Comparison of ENCODE assay signal across 22 cellular contexts in the genomic region with DNA sequence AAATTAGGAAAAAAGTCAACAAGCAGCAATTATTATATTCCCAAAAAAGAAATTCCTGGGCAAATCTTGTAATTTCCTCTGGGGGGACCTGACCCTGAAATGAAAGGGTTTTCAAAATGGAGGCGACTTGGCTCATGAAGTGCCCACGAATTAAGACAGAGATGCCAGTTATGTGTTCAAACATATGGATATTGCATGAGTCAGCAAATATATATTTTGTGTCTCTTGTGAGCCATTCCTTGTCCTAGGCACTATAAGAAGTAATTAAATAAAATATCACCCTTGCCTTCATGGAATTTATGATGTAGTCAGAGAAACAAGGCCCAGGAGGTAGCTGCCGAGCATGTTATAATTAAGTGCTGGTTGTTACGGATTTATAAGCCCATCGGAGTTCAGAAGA.
DNase-seq lines count a peak whose midpoint lies in the region; ATAC-seq, FAIRE-seq and TF ChIP-seq lines count a peak whose summit lies in the region.
"Had no signal": no experiment of that assay in that cellular context is flagged by ENCODE, and none has a peak within 500 bp of the region (broad histone marks: within the 10 kb centered on the region; RNA-seq: fewer than 3 reads in every experiment).

No MANE protein-coding gene starts in this region.

- H3K36me3 ChIP-seq in HepG2 (replicated peaks in 1 of 2; ENCODE audit: control insufficient read depth in 1 of 2, insufficient read depth in 2 of 2, low read length in 2 of 2) (no peaks in the 10 kb centered on the region), right lobe of liver (no peaks in the 10 kb centered on the region), K562 (ENCODE audit: control insufficient read depth, insufficient read depth, low read length) (no peaks in the 10 kb centered on the region), esophagus muscularis mucosa (no peaks in the 10 kb centered on the region), suprapubic skin (no peaks in the 10 kb centered on the region), A673 (ENCODE audit: insufficient read depth, low read length, poor library complexity, severe bottlenecking) (peaks cover 43% of the 10 kb centered on the region)
- H3K36me3 ChIP-seq: BLaER1 treated with 17β-estradiol and CSF1 and Interleukin-3, amounts not matched to agents 10 nM and 100 nM had no signal

- TF ChIP-seq CTCF in HepG2 (CRISPR knock-in tag; IDR thresholded peaks at IDR 0.05) (no peak), right lobe of liver (IDR thresholded peaks at IDR 0.05) (no peak), K562 (IDR thresholded peaks at IDR 0.05 in 2 of 3, conservative IDR thresholded peaks at IDR 0.05 in 1 of 3; ENCODE audit: insufficient read depth in 2 of 3, low read depth in 1 of 3, low read length in 3 of 3) (no peak), esophagus muscularis mucosa (IDR thresholded peaks at IDR 0.05) (no peak), suprapubic skin (IDR thresholded peaks at IDR 0.05) (no peak), A673 (conservative IDR thresholded peaks at IDR 0.05; ENCODE audit: low read depth, low read length) (no peak)

- CTCF ChIA-PET in HepG2 (lab: Yijun Ruan, JAX; ENCODE audit: low intra/inter-chr PET ratio, low total read pairs) (no interaction called here), K562 (lab: Yijun Ruan, JAX; ENCODE audit: low intra/inter-chr PET ratio) (no interaction called here), A673 (lab: Charles Lee) (no interaction called here)

- H3K4me2 ChIP-seq in HepG2 (ENCODE audit: low read depth, low read length) (no peak overlapping the region), K562 (ENCODE audit: insufficient read depth, low read length) (no peak overlapping the region)

- H3K4me3 ChIP-seq in HepG2 (replicated peaks in 1 of 3; ENCODE audit: insufficient read depth in 1 of 3, low read depth in 2 of 3, low read length in 3 of 3) (no peak overlapping the region), right lobe of liver (no peak overlapping the region), K562 (no peak overlapping the region), esophagus muscularis mucosa (no peak overlapping the region), suprapubic skin (no peak overlapping the region), A673 (ENCODE audit: low read depth, low read length, poor library complexity, severe bottlenecking) (no peak overlapping the region)
- H3K4me3 ChIP-seq: BLaER1 treated with 17β-estradiol and CSF1 and Interleukin-3, amounts not matched to agents 10 nM and 100 nM had no signal

- TF ChIP-seq RAD21 in HepG2 (CRISPR knock-in tag; IDR thresholded peaks at IDR 0.05) (no peak), K562 (CRISPR knock-in tag; conservative IDR thresholded peaks at IDR 0.05 in 1 of 2, IDR thresholded peaks at IDR 0.05 in 1 of 2) (no peak)

- H3K9ac ChIP-seq in HepG2 (ENCODE audit: insufficient read depth, low read depth, low read length): no peak overlapping the region
- no peak overlapping the region for H3K9ac ChIP-seq in K562 (ENCODE audit: insufficient read depth in 1 of 2, low read depth in 2 of 2, low read length in 2 of 2)
- H3K9ac ChIP-seq: BLaER1 treated with 17β-estradiol and CSF1 and Interleukin-3, amounts not matched to agents 10 nM and 100 nM had no signal

- intact Hi-C loops in HepG2 (cut with micrococcal nuclease; ENCODE audit: unreplicated experiment) (no loop called here), right lobe of liver (cut with DNase I) (no loop called here), K562 (cut with micrococcal nuclease) (no loop called here), esophagus muscularis mucosa (cut with DNase I) (no loop called here), A673 (cut with micrococcal nuclease; ENCODE audit: unreplicated experiment) (no loop called here)

- FAIRE-seq in HepG2 (lab: Jason Lieb, UNC): no peak
- no peak for FAIRE-seq in K562 (lab: Jason Lieb, UNC)
- FAIRE-seq: D721Med, G401.6, GM12891, GM19239 had no signal

- TF ChIP-seq EP300 in HepG2 (IDR thresholded peaks at IDR 0.05; ENCODE audit: low read depth in 2 of 2, low read length in 2 of 2) (no peak), HepG2 (CRISPR knock-in tag; IDR thresholded peaks at IDR 0.05; ENCODE audit: borderline replicate concordance) (no peak), K562 (IDR thresholded peaks at IDR 0.05; ENCODE audit: low read length) (no peak), esophagus muscularis mucosa (IDR thresholded peaks at IDR 0.05) (no peak), suprapubic skin (IDR thresholded peaks at IDR 0.05) (no peak)

- H3K27ac ChIP-seq in HepG2 (ENCODE audit: extremely low read length, insufficient read depth, low read length): no peak overlapping the region
- H3K27ac ChIP-seq in right lobe of liver: no peak overlapping the region
- no peak overlapping the region for H3K27ac ChIP-seq in K562 (ENCODE audit: extremely low read depth, low read depth, low read length)
- no peak overlapping the region for H3K27ac ChIP-seq in esophagus muscularis mucosa (replicated peaks in 1 of 4)
- H3K27ac ChIP-seq in suprapubic skin: peak overlapping the region; percentile 22
- H3K27ac ChIP-seq in A673 (ENCODE audit: low read depth, low read length, poor library complexity, severe bottlenecking): no peak overlapping the region
- H3K27ac ChIP-seq: 22Rv1; BLaER1 treated with 17β-estradiol and CSF1 and Interleukin-3, amounts not matched to agents 10 nM and 100 nM; C4-2B had no signal

- H3K27me3 ChIP-seq in HepG2 (ENCODE audit: control insufficient read depth in 1 of 2, insufficient read depth in 2 of 2, low read length in 2 of 2) (peaks cover 0 to 2% of the 10 kb centered on the region in 2 experiments; a peak in 1 of 5 replicates), right lobe of liver (no peaks in the 10 kb centered on the region), K562 (ENCODE audit: control insufficient read depth in 2 of 2, insufficient read depth in 2 of 2, low read length in 2 of 2) (no peaks in the 10 kb centered on the region), esophagus muscularis mucosa (no peaks in the 10 kb centered on the region), suprapubic skin (no peaks in the 10 kb centered on the region), A673 (replicated peaks; ENCODE audit: insufficient read depth, low read depth, low read length, poor library complexity) (no peaks in the 10 kb centered on the region)
- H3K27me3 ChIP-seq: BLaER1 treated with 17β-estradiol and CSF1 and Interleukin-3, amounts not matched to agents 10 nM and 100 nM had no signal

- H4K20me1 ChIP-seq in HepG2 (ENCODE audit: insufficient read depth, low read length) (no peaks in the 10 kb centered on the region), K562 (replicated peaks; ENCODE audit: control insufficient read depth, insufficient read depth, low read length) (no peaks in the 10 kb centered on the region)
- H4K20me1 ChIP-seq: BLaER1 treated with 17β-estradiol and CSF1 and Interleukin-3, amounts not matched to agents 10 nM and 100 nM had no signal

- H3K9me3 ChIP-seq in HepG2 (ENCODE audit: low read length): no peaks in the 10 kb centered on the region
- H3K9me3 ChIP-seq in right lobe of liver: no peaks in the 10 kb centered on the region
- H3K9me3 ChIP-seq in K562 (replicated peaks; ENCODE audit: control insufficient read depth, insufficient read depth, low read depth, low read length): no peaks in the 10 kb centered on the region
- H3K9me3 ChIP-seq in esophagus muscularis mucosa: peaks cover 0 to 8% (median 1%) of the 10 kb centered on the region in 4 donors
- H3K9me3 ChIP-seq in suprapubic skin: peaks cover 3% of the 10 kb centered on the region
- H3K9me3 ChIP-seq in A673 (ENCODE audit: low read depth, low read length, poor library complexity, severe bottlenecking): peaks cover 15% of the 10 kb centered on the region

- H3K79me2 ChIP-seq in HepG2 (ENCODE audit: insufficient read depth, low read length): no peaks in the 10 kb centered on the region
- H3K79me2 ChIP-seq in K562 (ENCODE audit: control insufficient read depth, insufficient read depth, low read length): no peaks in the 10 kb centered on the region

- ATAC-seq in HepG2 (no peak), right lobe of liver (no peak), K562 (no peak), GM21717 (IDR thresholded peaks at IDR 0.05; ENCODE audit: unreplicated experiment) (no peak)
- ATAC-seq: CD8-positive, alpha-beta T cell had no signal

- H2AFZ ChIP-seq in HepG2 (ENCODE audit: low read length): no peak overlapping the region
- no peak overlapping the region for H2AFZ ChIP-seq in K562 (ENCODE audit: low read depth, low read length)

- no peaks in the 10 kb centered on the region for H3K9me1 ChIP-seq in K562 (ENCODE audit: control insufficient read depth, insufficient read depth, low read length)

- 46% methylated on average over 5 of the region's 5 CpGs for WGBS in HepG2 (ENCODE audit: low lambda C conversion rate)
- 53% methylated on average over 5 of the region's 5 CpGs for WGBS in right lobe of liver (ENCODE audit: insufficient coverage, low coverage, low lambda C conversion rate, missing lambda C conversion rate)
- WGBS in K562 (ENCODE audit: insufficient coverage, low coverage, missing lambda C conversion rate): 0% methylated on average over 5 of the region's 5 CpGs
- WGBS in esophagus muscularis mucosa: 91% methylated on average over 5 of the region's 5 CpGs
- 87% methylated on average over 5 of the region's 5 CpGs for WGBS in suprapubic skin

- no peaks in the 10 kb centered on the region for H3K4me1 ChIP-seq in HepG2 (ENCODE audit: insufficient read depth, low read length)
- H3K4me1 ChIP-seq in right lobe of liver: no peaks in the 10 kb centered on the region
- no peaks in the 10 kb centered on the region for H3K4me1 ChIP-seq in K562 (replicated peaks in 1 of 2; ENCODE audit: control insufficient read depth in 2 of 2, insufficient read depth in 2 of 2, low read length in 2 of 2)
- no peaks in the 10 kb centered on the region for H3K4me1 ChIP-seq in esophagus muscularis mucosa
- peaks cover 26% of the 10 kb centered on the region for H3K4me1 ChIP-seq in suprapubic skin
- H3K4me1 ChIP-seq in A673 (ENCODE audit: insufficient read depth, low read length, poor library complexity, severe bottlenecking): no peaks in the 10 kb centered on the region

- no peak for TF ChIP-seq POLR2A in HepG2 (IDR thresholded peaks at IDR 0.05; ENCODE audit: insufficient read depth in 1 of 2, low read depth in 2 of 2, low read length in 2 of 2)
- TF ChIP-seq POLR2A in right lobe of liver (IDR thresholded peaks at IDR 0.05): no peak
- TF ChIP-seq POLR2A in K562 (conservative IDR thresholded peaks at IDR 0.05): no peak
- TF ChIP-seq POLR2A in esophagus muscularis mucosa (IDR thresholded peaks at IDR 0.05; ENCODE audit: low read depth): no peak
- TF ChIP-seq POLR2A in suprapubic skin (IDR thresholded peaks at IDR 0.05): no peak

- in situ Hi-C loops in HepG2 (cut with HindIII; ENCODE audit: extremely low pct_ligation_motif_present, low pct_unique_long_range_greater_than_20kb): no loop called here
- in situ Hi-C loops in K562 (cut with MboI): no loop called here

- BruUV-seq in HepG2 (replicated peaks; lab: Mats Ljungman, UMichigan) (no TSS peak), K562 (replicated peaks; lab: Mats Ljungman, UMichigan) (no TSS peak), A673 (replicated peaks; lab: Mats Ljungman, UMichigan) (no TSS peak)

- POLR2A ChIA-PET in HepG2 (lab: Yijun Ruan, JAX) (no interaction called here), K562 (lab: Yijun Ruan, JAX) (no interaction called here), A673 (lab: Charles Lee; ENCODE audit: low non-redundant PET) (no interaction called here)

- DNase-seq in HepG2 (ENCODE audit: low spot score) (no peak), right lobe of liver (no peak), K562 (ENCODE audit: extremely low read depth in 1 of 4, low spot score in 3 of 4) (no peak), esophagus muscularis mucosa (ENCODE audit: extremely low spot score) (peak; percentile 24), suprapubic skin (ENCODE audit: low spot score in 2 of 2) (no peak), NCI-H526 (lab: John Stamatoyannopoulos, UW) (no peak), A673 (ENCODE audit: low spot score) (no peak)
- DNase-seq: AML-193; Caco-2; Calu3; CD4-positive, alpha-beta T cell; CD8-positive, alpha-beta T cell; DMS79 treated with DMSO at 0.1 percent for 48 hours; GF-D8 had no signal

Comparison
In these comparisons a context has a peak if more than half of its experiments do, and no peak if none do; other contexts are left out.
1. Of the 241 proteins assayed by ChIP-seq in both HepG2 and K562: peak only in HepG2: none; only in K562: MAFG, NFE2 and NFE2L1; in both: MAFF and MAFK; in neither: 236.